21 cellular contexts compared by ENCODE assay signal in the genomic region with DNA sequence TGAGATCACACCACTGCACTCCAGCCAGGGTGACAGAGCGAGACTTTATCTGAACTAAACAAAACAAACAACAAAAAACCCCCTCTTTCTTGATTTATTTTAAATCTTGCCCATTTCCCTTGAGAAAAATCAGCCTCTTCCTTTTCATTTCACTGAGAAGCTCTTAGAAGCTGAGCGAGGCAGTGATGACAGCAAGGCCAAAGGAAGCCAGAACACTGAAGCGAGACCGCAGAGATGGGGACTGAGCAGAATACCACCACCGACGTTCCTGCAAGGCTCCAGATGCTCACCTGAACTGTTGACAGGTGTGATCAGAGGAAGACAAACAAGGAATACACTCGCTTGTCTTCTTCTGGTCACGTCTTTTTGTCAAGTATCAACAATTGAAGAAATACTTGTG. TPM values are rescaled to one million over a fixed set of nuclear protein-coding genes. Genes with fewer than 3 reads are reported as not detected.
A peak's percentile ranks its signal among the peaks of the same experiment; 100 is the strongest.
DNase-seq lines count a peak whose midpoint lies in the region; ATAC-seq, FAIRE-seq and TF ChIP-seq lines count a peak whose summit lies in the region.
"Had no signal": no experiment of that assay in that cellular context is flagged by ENCODE, and none has a peak within 500 bp of the region (broad histone marks: within the 10 kb centered on the region; RNA-seq: fewer than 3 reads in every experiment).

No MANE protein-coding gene starts in this region.

- no peak overlapping the region for H3K4me3 Mint-ChIP-seq in activated naive CD4-positive, alpha-beta T cell treated with anti-CD3 and anti-CD28 coated beads for 36 hours
- H3K4me3 Mint-ChIP-seq in stimulated activated memory B cell treated with anti-CD40 and anti-IgM and Interleukin-4, amounts not matched to agents 10 μg/mL and 1 μg/mL and 100 μg/mL, for 72 hours = peak overlapping the region; percentile 72
- no peak overlapping the region for H3K4me3 Mint-ChIP-seq in activated CD4-positive, alpha-beta memory T cell treated with anti-CD3 and anti-CD28 coated beads for 36 hours

- H3K27ac ChIP-seq in colonic mucosa = no peak overlapping the region
- H3K27ac ChIP-seq: HL-60, RWPE1 had no signal

- H3K9ac ChIP-seq in colonic mucosa (ENCODE audit: low read depth in 2 of 2, low read length in 2 of 2) = no peak overlapping the region

- FAIRE-seq in GM18507 (lab: Jason Lieb, UNC) = peak; percentile 39
- FAIRE-seq: HTR-8/SVneo had no signal

- H3K4me1 Mint-ChIP-seq in activated naive CD4-positive, alpha-beta T cell treated with anti-CD3 and anti-CD28 coated beads for 36 hours (ENCODE audit: low read depth) = peaks cover 34% of the 10 kb centered on the region
- H3K4me1 Mint-ChIP-seq in stimulated activated memory B cell treated with anti-CD40 and anti-IgM and Interleukin-4, amounts not matched to agents 10 μg/mL and 1 μg/mL and 100 μg/mL, for 72 hours = peaks cover 65% of the 10 kb centered on the region
- H3K4me1 Mint-ChIP-seq in activated CD4-positive, alpha-beta memory T cell treated with anti-CD3 and anti-CD28 coated beads for 36 hours (ENCODE audit: low read depth) = peaks cover 22% of the 10 kb centered on the region

- H3K36me3 Mint-ChIP-seq in activated naive CD4-positive, alpha-beta T cell treated with anti-CD3 and anti-CD28 coated beads for 36 hours (ENCODE audit: low read depth) = no peaks in the 10 kb centered on the region
- no peaks in the 10 kb centered on the region for H3K36me3 Mint-ChIP-seq in stimulated activated memory B cell treated with anti-CD40 and anti-IgM and Interleukin-4, amounts not matched to agents 10 μg/mL and 1 μg/mL and 100 μg/mL, for 72 hours
- no peaks in the 10 kb centered on the region for H3K36me3 Mint-ChIP-seq in activated CD4-positive, alpha-beta memory T cell treated with anti-CD3 and anti-CD28 coated beads for 36 hours

- no peak for DNase-seq in activated naive CD4-positive, alpha-beta T cell treated with anti-CD3 and anti-CD28 coated beads for 36 hours
- no peak for DNase-seq in activated naive CD4-positive, alpha-beta T cell (lab: John Stamatoyannopoulos, UW)
- DNase-seq in GM18507 (ENCODE audit: extremely low spot score, insufficient read length, low read depth) (no peak), colonic mucosa (peak; percentile 4), NCI-H2196 treated with DMSO at 0.1 percent for 48 hours (lab: John Stamatoyannopoulos, UW; ENCODE audit: unreplicated experiment) (no peak)
- DNase-seq in activated CD4-positive, alpha-beta memory T cell treated with anti-CD3 and anti-CD28 coated beads for 36 hours = no peak
- DNase-seq: C1 segment of cervical spinal cord, DMS 273 treated with DMSO at 0.1 percent for 48 hours, GF-D8, NCI-H187, NCI-H2171, NCI-H446 treated with DMSO at 0.1 percent for 48 hours, NCI-H774 had no signal

- no peak overlapping the region for H3K4me3 ChIP-seq in colonic mucosa
- H3K4me3 ChIP-seq: HAP-1 had no signal

- no peaks in the 10 kb centered on the region for H3K27me3 Mint-ChIP-seq in activated naive CD4-positive, alpha-beta T cell treated with anti-CD3 and anti-CD28 coated beads for 36 hours (ENCODE audit: low read depth)
- no peaks in the 10 kb centered on the region for H3K27me3 Mint-ChIP-seq in stimulated activated memory B cell treated with anti-CD40 and anti-IgM and Interleukin-4, amounts not matched to agents 10 μg/mL and 1 μg/mL and 100 μg/mL, for 72 hours
- H3K27me3 Mint-ChIP-seq in activated CD4-positive, alpha-beta memory T cell treated with anti-CD3 and anti-CD28 coated beads for 36 hours = peaks cover 15% of the 10 kb centered on the region

- no peak for TF ChIP-seq CTCF in colonic mucosa (IDR thresholded peaks at IDR 0.05)

- CTCF ChIA-PET in activated naive CD4-positive, alpha-beta T cell treated with anti-CD3 and anti-CD28 coated beads for 36 hours (lab: Charles Lee) = no interaction called here
- CTCF ChIA-PET in activated CD4-positive, alpha-beta memory T cell treated with anti-CD3 and anti-CD28 coated beads for 36 hours (lab: Charles Lee) = no interaction called here

- ATAC-seq in stimulated activated memory B cell treated with anti-CD40 and anti-IgM and Interleukin-4, amounts not matched to agents 10 μg/mL and 1 μg/mL and 100 μg/mL, for 72 hours = peak; percentile 89
- no peak for ATAC-seq in GM18907 (IDR thresholded peaks at IDR 0.05; ENCODE audit: unreplicated experiment)

- peaks cover 4% of the 10 kb centered on the region for H3K9me3 Mint-ChIP-seq in activated naive CD4-positive, alpha-beta T cell treated with anti-CD3 and anti-CD28 coated beads for 36 hours
- peaks cover 9% of the 10 kb centered on the region for H3K9me3 Mint-ChIP-seq in stimulated activated memory B cell treated with anti-CD40 and anti-IgM and Interleukin-4, amounts not matched to agents 10 μg/mL and 1 μg/mL and 100 μg/mL, for 72 hours
- H3K9me3 Mint-ChIP-seq in activated CD4-positive, alpha-beta memory T cell treated with anti-CD3 and anti-CD28 coated beads for 36 hours = peaks cover 8% of the 10 kb centered on the region

- no peaks in the 10 kb centered on the region for H3K36me3 ChIP-seq in colonic mucosa
- H3K36me3 ChIP-seq: HAP-1 had no signal

- H3K4me1 ChIP-seq in colonic mucosa = no peaks in the 10 kb centered on the region
- H3K4me1 ChIP-seq: HAP-1 had no signal

- H3K9me3 ChIP-seq in colonic mucosa = no peaks in the 10 kb centered on the region
- H3K9me3 ChIP-seq: HAP-1 had no signal

- POLR2A ChIA-PET in activated CD4-positive, alpha-beta memory T cell treated with anti-CD3 and anti-CD28 coated beads for 36 hours (lab: Charles Lee) = no interaction called here

- H3K27me3 ChIP-seq in colonic mucosa = no peaks in the 10 kb centered on the region

- H3K27ac Mint-ChIP-seq in activated naive CD4-positive, alpha-beta T cell treated with anti-CD3 and anti-CD28 coated beads for 36 hours = peak overlapping the region; percentile 10
- H3K27ac Mint-ChIP-seq in stimulated activated memory B cell treated with anti-CD40 and anti-IgM and Interleukin-4, amounts not matched to agents 10 μg/mL and 1 μg/mL and 100 μg/mL, for 72 hours = peak overlapping the region; percentile 99
- H3K27ac Mint-ChIP-seq in activated CD4-positive, alpha-beta memory T cell treated with anti-CD3 and anti-CD28 coated beads for 36 hours = no peak overlapping the region

- intact Hi-C loops in activated naive CD4-positive, alpha-beta T cell treated with anti-CD3 and anti-CD28 coated beads for 36 hours (cut with micrococcal nuclease) = no loop called here
- intact Hi-C loops in colonic mucosa (cut with DNase I) = no loop called here
- intact Hi-C loops in activated CD4-positive, alpha-beta memory T cell treated with anti-CD3 and anti-CD28 coated beads for 36 hours (cut with micrococcal nuclease) = no loop called here

RNA-seq across cellular contexts. Expression of a gene that starts 30.5 kb away (rescaled TPM):
- total RNA-seq in activated naive CD4-positive, alpha-beta T cell treated with anti-CD3 and anti-CD28 coated beads for 36 hours = 100 to 1,000 TPM; 323 to 328 TPM
- 10 to 100 TPM; 25.1 to 52.5 TPM for total RNA-seq in colonic mucosa
- 10 to 100 TPM; 41.7 to 43.1 TPM for total RNA-seq in activated CD4-positive, alpha-beta memory T cell treated with anti-CD3 and anti-CD28 coated beads for 36 hours
- total RNA-seq: Daoy, LHCN-M2 had no signal

Comparison
In these comparisons a context has a peak if more than half of its experiments do, and no peak if none do; other contexts are left out.
1. RNA of a gene that starts 30.5 kb away (total RNA-seq): 323 to 328 TPM in activated naive CD4-positive, alpha-beta T cell treated with anti-CD3 and anti-CD28 coated beads for 36 hours; 25.1 to 52.5 TPM in colonic mucosa and 41.7 to 43.1 TPM in activated CD4-positive, alpha-beta memory T cell treated with anti-CD3 and anti-CD28 coated beads for 36 hours; every median in the first group is over 4 times any median in the second.